24 cellular contexts compared by ENCODE assay signal in the genomic region with DNA sequence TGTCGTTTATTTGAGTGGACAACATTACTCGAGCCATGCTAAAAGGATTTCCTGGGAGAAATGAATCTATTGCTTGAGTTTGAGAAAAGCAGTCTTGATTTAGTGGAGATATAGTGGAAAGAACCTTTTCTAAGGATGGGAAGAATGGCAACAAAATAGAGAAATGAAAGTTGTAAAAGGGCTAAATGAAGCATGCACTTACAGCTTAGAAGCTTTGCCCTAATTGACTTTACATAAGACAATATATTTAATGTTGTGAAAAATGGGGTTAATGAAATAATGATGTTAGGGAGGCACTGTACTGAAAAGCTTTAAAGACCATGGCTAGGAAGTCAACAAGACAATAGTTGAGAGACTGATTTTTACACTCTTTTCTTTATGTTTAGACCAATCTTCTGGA. TPM values are rescaled to one million over a fixed set of nuclear protein-coding genes. Genes with fewer than 3 reads are reported as not detected.
"Had no signal": no experiment of that assay in that cellular context is flagged by ENCODE, and none has a peak within 500 bp of the region (broad histone marks: within the 10 kb centered on the region; RNA-seq: fewer than 3 reads in every experiment).

No MANE protein-coding gene starts in this region.

- H3K4me1 ChIP-seq: gastroesophageal sphincter, heart right ventricle, prostate gland, right atrium auricular region, tibial nerve had no signal

- H3K27ac Mint-ChIP-seq: activated naive CD8-positive, alpha-beta T cell; activated T-helper 1 cell treated with anti-CD3 and anti-CD28 coated beads, Interleukin-12 subunit alpha, Interleukin-12 subunit beta, Interleukin-2, Interleukin-4 antibody, amounts not matched to agents 30 ng/mL and 10 ng/mL and 1 ng/mL, durations not matched to agents 14 hours and 24 hours and 36 hours; immature natural killer cell had no signal

- H3K9me3 ChIP-seq: prostate gland had no signal

- H3K27me3 ChIP-seq: gastroesophageal sphincter, heart right ventricle, right atrium auricular region, tibial nerve had no signal

- H3K4me1 Mint-ChIP-seq: immature natural killer cell had no signal

- H3K27me3 Mint-ChIP-seq: activated naive CD8-positive, alpha-beta T cell had no signal

- H3K36me3 Mint-ChIP-seq: activated naive CD8-positive, alpha-beta T cell; immature natural killer cell had no signal

- H3K27ac ChIP-seq: gastroesophageal sphincter, heart right ventricle, prostate gland, right atrium auricular region, tibial nerve, VCaP had no signal

- ATAC-seq: esophagus mucosa; gastroesophageal sphincter; heart right ventricle; left ventricle myocardium superior; stimulated activated naive CD8-positive, alpha-beta T cell treated with anti-CD3 and anti-CD28 coated beads, Interleukin-15, Interleukin-2, amounts not matched to agents 100 U/mL and 50 U/mL, for 24 hours had no signal

- H3K36me3 ChIP-seq: gastroesophageal sphincter, heart right ventricle, prostate gland, right atrium auricular region, tibial nerve had no signal

- H3K4me3 Mint-ChIP-seq: activated naive CD8-positive, alpha-beta T cell; activated T-helper 1 cell treated with anti-CD3 and anti-CD28 coated beads, Interleukin-12 subunit alpha, Interleukin-12 subunit beta, Interleukin-2, Interleukin-4 antibody, amounts not matched to agents 30 ng/mL and 10 ng/mL and 1 ng/mL, durations not matched to agents 14 hours and 24 hours and 36 hours; immature natural killer cell had no signal

- DNase-seq: activated CD4-positive, alpha-beta T cell treated with anti-CD3 and anti-CD28 coated beads, Interleukin-2, amount 50 U/mL, for 4 hours; activated gamma-delta T cell treated with Interleukin-2 at 50 U/mL for 16 hours; amniotic stem cell; effector CD8-positive, alpha-beta T cell; heart right ventricle; immature natural killer cell; left ventricle myocardium superior; stimulated activated CD4-positive, alpha-beta T cell treated with anti-CD3 and anti-CD28 coated beads, Interleukin-2, amount 100 ng/mL, for 24 hours; stimulated activated naive CD8-positive, alpha-beta T cell treated with anti-CD3 and anti-CD28 coated beads, Interleukin-15, Interleukin-2, amounts not matched to agents 100 U/mL and 50 U/mL, for 24 hours; substantia nigra; T-helper 2 cell had no signal

- H3K4me3 ChIP-seq: gastroesophageal sphincter, heart right ventricle, prostate gland, right atrium auricular region, tibial nerve had no signal

RNA-seq across cellular contexts. Expression of gene SLC10A2, which starts 35.4 kb away (rescaled TPM):
- total RNA-seq: activated T-helper 1 cell treated with anti-CD3 and anti-CD28 coated beads, Interleukin-12 subunit alpha, Interleukin-12 subunit beta, Interleukin-2, Interleukin-4 antibody, amounts not matched to agents 30 ng/mL and 10 ng/mL and 1 ng/mL, durations not matched to agents 14 hours and 24 hours and 36 hours; cerebellum; esophagus mucosa; heart right ventricle; left ventricle myocardium superior; myocyte; osteoblast; prostate gland; right atrium auricular region; skeletal muscle tissue; tibial nerve had no signal
- polyA plus RNA-seq: heart right ventricle, immature natural killer cell, neural cell had no signal
